1 cellular context compared by ENCODE assay signal in genomic region chr5:172456076-172456800, GRCh38.
TF ChIP-seq lines count a peak whose summit lies in the region.

No MANE protein-coding gene starts in this region.

TF ChIP-seq in IMR-90, 13 proteins besides CTCF, POLR2A, EP300 and RAD21 (continued from another document):
- TF ChIP-seq USF2 (IDR thresholded peaks at IDR 0.05; ENCODE audit: low read depth, low read length) (no peak), MAZ (IDR thresholded peaks at IDR 0.05; ENCODE audit: borderline replicate concordance, low read depth, low read length) (no peak), NFE2L2 (IDR thresholded peaks at IDR 0.05; ENCODE audit: low read depth, low read length) (no peak), RFX5 (IDR thresholded peaks at IDR 0.05; ENCODE audit: low read depth, low read length) (no peak), MXI1 (IDR thresholded peaks at IDR 0.05; ENCODE audit: borderline replicate concordance, low read depth, low read length) (no peak), BHLHE40 (IDR thresholded peaks at IDR 0.05; ENCODE audit: low read depth, low read length) (no peak), RCOR1 (IDR thresholded peaks at IDR 0.05; ENCODE audit: insufficient replicate concordance, low read length) (no peak), CHD1 (IDR thresholded peaks at IDR 0.05; ENCODE audit: low read depth, low read length) (no peak), FOS (IDR thresholded peaks at IDR 0.05; ENCODE audit: low read depth, low read length) (no peak)
